In genomic region chr19:1183543-1184172, GRCh38 we compare ENCODE assay signal across 2 cellular contexts.
TF ChIP-seq lines count a peak whose summit lies in the region.

No MANE protein-coding gene starts in this region.

TF ChIP-seq in Ishikawa, 13 proteins besides CTCF, POLR2A, EP300 and RAD21:
- TF ChIP-seq ZBTB7A (IDR thresholded peaks at IDR 0.05; ENCODE audit: low read depth) (0 out of 2 replicates have a peak, but pooled peaks have one; percentile 20), USF1 (IDR thresholded peaks at IDR 0.05) (no peak), TEAD4 (IDR thresholded peaks at IDR 0.05) (peak; percentile 53; the same call in 1 of the 2 replicates)

TF ChIP-seq in H1, 55 proteins besides CTCF, POLR2A, EP300 and RAD21:
- TF ChIP-seq RNF2 (IDR thresholded peaks at IDR 0.05; ENCODE audit: borderline replicate concordance, low read depth, low read length, missing control alignments, poor library complexity, severe bottlenecking) (no peak), YY1 (IDR thresholded peaks at IDR 0.05; ENCODE audit: low read depth, low read length) (no peak), MAFK (IDR thresholded peaks at IDR 0.05; ENCODE audit: low read depth, low read length) (no peak), CBX5 (IDR thresholded peaks at IDR 0.05; ENCODE audit: low read depth, low read length) (no peak), SRF (IDR thresholded peaks at IDR 0.05; ENCODE audit: low read depth, low read length) (no peak), CTBP2 (IDR thresholded peaks at IDR 0.05; ENCODE audit: borderline replicate concordance, insufficient read depth, insufficient read length, low read length) (no peak), GABPA (IDR thresholded peaks at IDR 0.05; ENCODE audit: borderline replicate concordance, insufficient read depth, low read length) (no peak), NRF1 (IDR thresholded peaks at IDR 0.05; ENCODE audit: low read depth, low read length) (no peak), TEAD4 (IDR thresholded peaks at IDR 0.05; ENCODE audit: low read depth, low read length) (no peak), HDAC6 (IDR thresholded peaks at IDR 0.05; ENCODE audit: low read depth, low read length) (no peak), KDM4A (IDR thresholded peaks at IDR 0.05; ENCODE audit: low read depth, low read length, severe bottlenecking) (no peak), BACH1 (IDR thresholded peaks at IDR 0.05; ENCODE audit: low read length) (no peak), SP4 (IDR thresholded peaks at IDR 0.05; ENCODE audit: low read length) (no peak)
